11 cellular contexts compared by ENCODE assay signal in the genomic region with DNA sequence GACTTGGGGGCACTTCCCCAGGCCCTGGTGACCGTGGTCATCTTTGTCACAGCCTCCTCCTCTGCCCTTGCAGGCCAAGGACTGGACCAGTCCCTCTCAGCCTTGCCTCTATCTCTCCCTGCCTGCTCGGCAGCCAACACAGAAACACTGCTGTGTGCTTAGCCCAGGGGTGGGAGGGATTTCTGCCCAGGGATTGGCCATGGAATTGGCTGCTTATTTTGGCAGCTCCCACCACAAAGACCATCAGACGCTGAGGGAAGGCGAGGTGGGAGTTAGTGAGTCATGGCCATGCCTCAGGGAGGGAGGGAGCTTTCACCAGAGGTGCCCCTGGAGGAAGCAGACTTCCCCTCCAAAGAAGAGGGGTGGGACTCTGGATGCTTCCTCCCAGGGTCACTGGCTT. TPM values are rescaled to one million over a fixed set of nuclear protein-coding genes. Genes with fewer than 3 reads are reported as not detected.
DNase-seq lines count a peak whose midpoint lies in the region; ATAC-seq and TF ChIP-seq lines count a peak whose summit lies in the region.
"Had no signal": no experiment of that assay in that cellular context is flagged by ENCODE, and none has a peak within 500 bp of the region (broad histone marks: within the 10 kb centered on the region; RNA-seq: fewer than 3 reads in every experiment).

No MANE protein-coding gene starts in this region.

- H3K9me3 ChIP-seq in MG63 (no peaks in the 10 kb centered on the region), lung (ENCODE audit: control insufficient read depth in 2 of 2, insufficient read depth in 1 of 2, low read length in 1 of 2) (no peaks in the 10 kb centered on the region)

- H3K9me3 Mint-ChIP-seq in chondrocyte (ENCODE audit: low read depth) = no peaks in the 10 kb centered on the region
- H3K9me3 Mint-ChIP-seq in activated T-helper 1 cell treated with anti-CD3 and anti-CD28 coated beads, Interleukin-12 subunit alpha, Interleukin-12 subunit beta, Interleukin-2, Interleukin-4 antibody, amounts not matched to agents 30 ng/mL and 10 ng/mL and 1 ng/mL, durations not matched to agents 14 hours and 24 hours and 36 hours = no peaks in the 10 kb centered on the region

- peak; percentile 77 for DNase-seq in MG63
- DNase-seq in chondrocyte (ENCODE audit: low spot score) = no peak
- no peak for DNase-seq in lung (ENCODE audit: low spot score)
- peak; percentile 56 for DNase-seq in stromal cell of bone marrow (ENCODE audit: low read depth)
- no peak for DNase-seq in activated T-helper 1 cell treated with anti-CD3 and anti-CD28 coated beads, Interleukin-12 subunit alpha, Interleukin-12 subunit beta, Interleukin-2, Interleukin-4 antibody, amounts not matched to agents 30 ng/mL and 10 ng/mL and 1 ng/mL, durations not matched to agents 14 hours and 24 hours and 36 hours (ENCODE audit: low spot score)
- DNase-seq in NCI-H2227 (lab: John Stamatoyannopoulos, UW; ENCODE audit: unreplicated experiment) = no peak
- DNase-seq: activated T-cell treated with anti-CD3 and anti-CD28 coated beads for 4 hours; brain microvascular endothelial cell; naive thymus-derived CD4-positive, alpha-beta T cell; NCI-H2171 treated with DMSO at 0.1 percent for 48 hours had no signal

- peak overlapping the region; percentile 7 to 81 for H3K27ac ChIP-seq in lung (ENCODE audit: low read depth in 1 of 2, low read length in 1 of 2)
- H3K27ac ChIP-seq: brain microvascular endothelial cell had no signal

- peaks cover 31% of the 10 kb centered on the region for H3K4me1 Mint-ChIP-seq in chondrocyte (ENCODE audit: low read depth)
- H3K4me1 Mint-ChIP-seq in activated T-helper 1 cell treated with anti-CD3 and anti-CD28 coated beads, Interleukin-12 subunit alpha, Interleukin-12 subunit beta, Interleukin-2, Interleukin-4 antibody, amounts not matched to agents 30 ng/mL and 10 ng/mL and 1 ng/mL, durations not matched to agents 14 hours and 24 hours and 36 hours (ENCODE audit: low read depth) = peaks cover under 1% of the 10 kb centered on the region

- H3K4me1 ChIP-seq in lung (ENCODE audit: control insufficient read depth in 2 of 2, insufficient read depth in 2 of 2, low read length in 2 of 2) = peaks cover 0 to 4% of the 10 kb centered on the region in 2 donors

- ATAC-seq in lung (ENCODE audit: insufficient read depth, low FRiP score) (no peak), GM21737 (IDR thresholded peaks at IDR 0.05; ENCODE audit: unreplicated experiment) (no peak)
- ATAC-seq: naive thymus-derived CD4-positive, alpha-beta T cell had no signal

- H3K27me3 ChIP-seq in MG63 (peaks cover 50% of the 10 kb centered on the region), lung (ENCODE audit: control insufficient read depth, insufficient read depth) (no peaks in the 10 kb centered on the region)

- 71 to 78% methylated on average over 4 of the region's 4 CpGs for WGBS in lung, 2 donors

- H3K36me3 ChIP-seq in MG63 (no peaks in the 10 kb centered on the region), lung (ENCODE audit: control insufficient read depth in 2 of 2, insufficient read depth in 2 of 2, low read length in 2 of 2) (no peaks in the 10 kb centered on the region)
- H3K36me3 ChIP-seq: brain microvascular endothelial cell had no signal

- intact Hi-C loops in activated T-helper 1 cell treated with anti-CD3 and anti-CD28 coated beads, Interleukin-12 subunit alpha, Interleukin-12 subunit beta, Interleukin-2, Interleukin-4 antibody, amounts not matched to agents 30 ng/mL and 10 ng/mL and 1 ng/mL, durations not matched to agents 14 hours and 24 hours and 36 hours (cut with micrococcal nuclease) = no loop called here

- TF ChIP-seq CTCF in chondrocyte (IDR thresholded peaks at IDR 0.05) (no peak), lung (IDR thresholded peaks at IDR 0.05; ENCODE audit: control extremely low read depth, extremely low read depth) (no peak)

- H3K27ac Mint-ChIP-seq in chondrocyte (ENCODE audit: unreplicated experiment) = peak overlapping the region; percentile 95
- H3K27ac Mint-ChIP-seq in activated T-helper 1 cell treated with anti-CD3 and anti-CD28 coated beads, Interleukin-12 subunit alpha, Interleukin-12 subunit beta, Interleukin-2, Interleukin-4 antibody, amounts not matched to agents 30 ng/mL and 10 ng/mL and 1 ng/mL, durations not matched to agents 14 hours and 24 hours and 36 hours = no peak overlapping the region
- H3K27ac Mint-ChIP-seq: naive thymus-derived CD4-positive, alpha-beta T cell had no signal

- H3K4me3 Mint-ChIP-seq in chondrocyte (ENCODE audit: unreplicated experiment) = no peak overlapping the region
- H3K4me3 Mint-ChIP-seq in activated T-helper 1 cell treated with anti-CD3 and anti-CD28 coated beads, Interleukin-12 subunit alpha, Interleukin-12 subunit beta, Interleukin-2, Interleukin-4 antibody, amounts not matched to agents 30 ng/mL and 10 ng/mL and 1 ng/mL, durations not matched to agents 14 hours and 24 hours and 36 hours = no peak overlapping the region
- H3K4me3 Mint-ChIP-seq: naive thymus-derived CD4-positive, alpha-beta T cell had no signal

- no peaks in the 10 kb centered on the region for H3K36me3 Mint-ChIP-seq in chondrocyte (ENCODE audit: low read depth)
- no peaks in the 10 kb centered on the region for H3K36me3 Mint-ChIP-seq in activated T-helper 1 cell treated with anti-CD3 and anti-CD28 coated beads, Interleukin-12 subunit alpha, Interleukin-12 subunit beta, Interleukin-2, Interleukin-4 antibody, amounts not matched to agents 30 ng/mL and 10 ng/mL and 1 ng/mL, durations not matched to agents 14 hours and 24 hours and 36 hours (ENCODE audit: low read depth)

- no peak overlapping the region for H3K4me3 ChIP-seq in MG63
- H3K4me3 ChIP-seq in lung = no peak overlapping the region

- H3K27me3 Mint-ChIP-seq in chondrocyte (ENCODE audit: low read depth) = peaks cover 2% of the 10 kb centered on the region
- H3K27me3 Mint-ChIP-seq in activated T-helper 1 cell treated with anti-CD3 and anti-CD28 coated beads, Interleukin-12 subunit alpha, Interleukin-12 subunit beta, Interleukin-2, Interleukin-4 antibody, amounts not matched to agents 30 ng/mL and 10 ng/mL and 1 ng/mL, durations not matched to agents 14 hours and 24 hours and 36 hours (ENCODE audit: insufficient read depth) = peaks cover 13% of the 10 kb centered on the region

RNA-seq across cellular contexts. Expression of gene B4GALNT3, which starts 21.1 kb away (rescaled TPM):
- total RNA-seq in MG63 (2014; rRNA removed; shearing (Covaris generic); ENCODE audit: low replicate concordance) = 0.30 and 0.54 TPM in 2 replicates
- total RNA-seq in chondrocyte (2.9 to 6.1 TPM (median 3.5 TPM) in 3 replicates), lung (10 to 100 TPM in 1 of 2 donors, 1 to 10 TPM in 1; 1.7 to 36.1 TPM)
- polyA plus RNA-seq in lung = 10 to 100 TPM in 1 of 2 donors, 1 to 10 TPM in 1; 8.8 to 17.2 TPM
- 7.6 and 8.6 TPM in 2 replicates for total RNA-seq in activated T-helper 1 cell treated with anti-CD3 and anti-CD28 coated beads, Interleukin-12 subunit alpha, Interleukin-12 subunit beta, Interleukin-2, Interleukin-4 antibody, amounts not matched to agents 30 ng/mL and 10 ng/mL and 1 ng/mL, durations not matched to agents 14 hours and 24 hours and 36 hours

Comparison
In these comparisons a context has a peak if more than half of its experiments do, and no peak if none do; other contexts are left out.
1. DNase-seq: peak in MG63 (single experiment) and stromal cell of bone marrow (single experiment); none in chondrocyte (single experiment), lung (single experiment), activated T-helper 1 cell treated with anti-CD3 and anti-CD28 coated beads, Interleukin-12 subunit alpha, Interleukin-12 subunit beta, Interleukin-2, Interleukin-4 antibody, amounts not matched to agents 30 ng/mL and 10 ng/mL and 1 ng/mL, durations not matched to agents 14 hours and 24 hours and 36 hours (single experiment) and NCI-H2227 (single experiment).